ENCODE assay signal across 24 cellular contexts in genomic region chr6:168541307-168541706, GRCh38.
DNase-seq lines count a peak whose midpoint lies in the region; ATAC-seq, FAIRE-seq and TF ChIP-seq lines count a peak whose summit lies in the region.
"Had no signal": no experiment of that assay in that cellular context is flagged by ENCODE, and none has a peak within 500 bp of the region (broad histone marks: within the 10 kb centered on the region; RNA-seq: fewer than 3 reads in every experiment).

No MANE protein-coding gene starts in this region.

- H3K27ac Mint-ChIP-seq in T-helper 17 cell, result no peak overlapping the region
- H3K27ac Mint-ChIP-seq: activated CD4-positive, alpha-beta T cell treated with anti-CD3 and anti-CD28 coated beads, Interleukin-2, amount 10 ng/mL, durations not matched to agents 7 days and 5 days; activated CD8-positive, alpha-beta memory T cell treated with anti-CD3 and anti-CD28 coated beads, Interleukin-2, amount 10 ng/mL, durations not matched to agents 7 days and 5 days; activated T-cell treated with anti-CD3 and anti-CD28 coated beads, Interleukin-2, amount 50 U/mL, for 72 hours; CD4-positive, alpha-beta T cell; progenitor cell of endocrine pancreas; T-helper 2 cell treated with Interferon-gamma antibody and Interleukin-4, amounts not matched to agents 5 μg/mL and 100 μg/mL, for 36 hours had no signal

- H2BK5ac ChIP-seq in H1 (ENCODE audit: low read depth, low read length), result no peak overlapping the region

- H3K18ac ChIP-seq in H1 (ENCODE audit: extremely low read depth, low read length), result no peak overlapping the region; the same call in 1 of the 2 replicates

- H3K36me3 Mint-ChIP-seq in T-helper 17 cell (ENCODE audit: low read depth), result no peaks in the 10 kb centered on the region
- H3K36me3 Mint-ChIP-seq: activated CD8-positive, alpha-beta memory T cell treated with anti-CD3 and anti-CD28 coated beads, Interleukin-2, amount 10 ng/mL, durations not matched to agents 7 days and 5 days had no signal

- no peak overlapping the region for H3K9ac ChIP-seq in H1 (replicated peaks in 1 of 4; ENCODE audit: extremely low read depth in 1 of 4, low read depth in 3 of 4, low read length in 3 of 4)
- H3K9ac ChIP-seq in smooth muscle cell (ENCODE audit: low read depth), result no peak overlapping the region
- H3K9ac ChIP-seq: SK-N-SH had no signal

- no peak overlapping the region for H4K91ac ChIP-seq in H1 (replicated peaks; ENCODE audit: insufficient read length, low read length)

- H2BK15ac ChIP-seq in H1 (ENCODE audit: low read length), result no peak overlapping the region

- POLR2A ChIA-PET in H1 (lab: Charles Lee; ENCODE audit: partially characterized antibody), result interaction anchor here (1.0 kb wide), 1 partner anchor 10 kb away, joined by 3 read pairs; no protein-coding TSS in a partner anchor

- no peak for TF ChIP-seq POLR2A in H1 (IDR thresholded peaks at IDR 0.05; ENCODE audit: control extremely low read depth in 1 of 2, low read depth in 2 of 2, low read length in 2 of 2)

- TF ChIP-seq EP300 in H1 (IDR thresholded peaks at IDR 0.05; ENCODE audit: borderline replicate concordance in 1 of 2, low read depth in 2 of 2, low read length in 2 of 2), result no peak

- H2AK5ac ChIP-seq in H1 (ENCODE audit: low read depth, low read length), result no peak overlapping the region

- no peaks in the 10 kb centered on the region for H3K27me3 ChIP-seq in H1 (replicated peaks in 1 of 4; ENCODE audit: control insufficient read depth in 3 of 4, extremely low read depth in 1 of 4, insufficient read depth in 3 of 4, low read length in 3 of 4)
- H3K27me3 ChIP-seq in right atrium auricular region, result no peaks in the 10 kb centered on the region
- H3K27me3 ChIP-seq in smooth muscle cell (ENCODE audit: low read depth), result peaks cover 4% of the 10 kb centered on the region
- H3K27me3 ChIP-seq in WERI-Rb-1 (ENCODE audit: insufficient read depth, low read depth, severe bottlenecking), result no peaks in the 10 kb centered on the region

- H3F3A ChIP-seq in smooth muscle cell (ENCODE audit: low read depth), result no peaks in the 10 kb centered on the region

- no peak overlapping the region for H2BK120ac ChIP-seq in H1 (replicated peaks; ENCODE audit: low read depth, low read length)

- no peaks in the 10 kb centered on the region for H3K79me2 ChIP-seq in H1 (ENCODE audit: control insufficient read depth in 1 of 2, insufficient read depth in 2 of 2, low read length in 2 of 2)
- no peaks in the 10 kb centered on the region for H3K79me2 ChIP-seq in smooth muscle cell (ENCODE audit: low read depth)

- TF ChIP-seq RAD21 in H1 (IDR thresholded peaks at IDR 0.05 in 1 of 2, conservative IDR thresholded peaks at IDR 0.05 in 1 of 2; ENCODE audit: low read depth in 2 of 2, low read length in 2 of 2), result no peak

- H3K27me3 Mint-ChIP-seq in T-helper 17 cell, result peaks cover 51% of the 10 kb centered on the region
- H3K27me3 Mint-ChIP-seq: activated CD4-positive, alpha-beta T cell treated with anti-CD3 and anti-CD28 coated beads, Interleukin-2, amount 10 ng/mL, durations not matched to agents 7 days and 5 days had no signal

- TF ChIP-seq CTCF in H1 (IDR thresholded peaks at IDR 0.05; ENCODE audit: control extremely low read depth in 1 of 3, insufficient read depth in 1 of 3, low read depth in 1 of 3, low read length in 3 of 3) (no peak), right atrium auricular region (IDR thresholded peaks at IDR 0.05) (no peak), smooth muscle cell (IDR thresholded peaks at IDR 0.05; ENCODE audit: borderline replicate concordance, insufficient read depth, poor library complexity, severe bottlenecking) (no peak), WERI-Rb-1 (IDR thresholded peaks at IDR 0.05; ENCODE audit: low read depth, low read length) (no peak)

- H3K56ac ChIP-seq in H1 (replicated peaks; ENCODE audit: insufficient read length, low read depth, low read length), result no peak overlapping the region

- CTCF ChIA-PET in H1 (lab: Charles Lee; ENCODE audit: partially characterized antibody), result interaction anchor here (0.8 to 2.6 kb wide), 3 partner anchors 90 to 133 kb away, joined by 3 to 7 read pairs (median 3); no protein-coding TSS in a partner anchor

- H3K4me3 ChIP-seq in H1 (ENCODE audit: extremely low read depth in 1 of 4, insufficient read depth in 2 of 4, low read depth in 3 of 4, low read length in 4 of 4) (no peak overlapping the region), right atrium auricular region (no peak overlapping the region), smooth muscle cell (no peak overlapping the region), WERI-Rb-1 (ENCODE audit: low read depth, low read length) (no peak overlapping the region)

- H3K4ac ChIP-seq in H1 (replicated peaks; ENCODE audit: insufficient read length, low read depth, low read length), result no peak overlapping the region

- H3K36me3 ChIP-seq in H1 (ENCODE audit: control insufficient read depth in 2 of 4, insufficient read depth in 4 of 4, low read length in 3 of 4) (no peaks in the 10 kb centered on the region), right atrium auricular region (no peaks in the 10 kb centered on the region), smooth muscle cell (ENCODE audit: low read depth) (no peaks in the 10 kb centered on the region), WERI-Rb-1 (no peaks in the 10 kb centered on the region)

- H2AFZ ChIP-seq in H1 (ENCODE audit: low read length), result no peak overlapping the region
- H2AFZ ChIP-seq in smooth muscle cell (ENCODE audit: low read depth), result no peak overlapping the region

- H3K14ac ChIP-seq in H1 (ENCODE audit: insufficient read length), result no peak overlapping the region

- no peak overlapping the region for H3K4me3 Mint-ChIP-seq in T-helper 17 cell
- H3K4me3 Mint-ChIP-seq: activated CD4-positive, alpha-beta T cell treated with anti-CD3 and anti-CD28 coated beads, Interleukin-2, amount 10 ng/mL, durations not matched to agents 7 days and 5 days; activated CD8-positive, alpha-beta memory T cell treated with anti-CD3 and anti-CD28 coated beads, Interleukin-2, amount 10 ng/mL, durations not matched to agents 7 days and 5 days; activated T-cell treated with anti-CD3 and anti-CD28 coated beads, Interleukin-2, amount 50 U/mL, for 72 hours; CD4-positive, alpha-beta T cell; T-helper 2 cell treated with Interferon-gamma antibody and Interleukin-4, amounts not matched to agents 5 μg/mL and 100 μg/mL, for 36 hours had no signal

- no peaks in the 10 kb centered on the region; the same call in 1 of the 2 replicates for H3K23me2 ChIP-seq in H1 (ENCODE audit: low read depth, low read length)

- WGBS in H1 (ENCODE audit: extremely low coverage in 1 of 2, insufficient coverage in 1 of 2, insufficient read length in 1 of 2, insufficient replicate concordance in 2 of 2, low coverage in 1 of 2, low lambda C conversion rate in 2 of 2, missing lambda C conversion rate in 1 of 2), 2 experiments, result 79% methylated on average over 4 of the region's 4 CpGs; no CpG with 5 or more reads in 1 of the 2 experiments
- 38% methylated on average over 4 of the region's 4 CpGs for WGBS in smooth muscle cell (ENCODE audit: low lambda C conversion rate)

- ATAC-seq in T-helper 17 cell, result no peak
- ATAC-seq in HG02884 (IDR thresholded peaks at IDR 0.05; ENCODE audit: unreplicated experiment), result no peak
- ATAC-seq: activated CD8-positive, alpha-beta memory T cell treated with anti-CD3 and anti-CD28 coated beads, Interleukin-2, amount 10 ng/mL, durations not matched to agents 7 days and 5 days; activated T-cell treated with anti-CD3 and anti-CD28 coated beads, Interleukin-2, amount 50 U/mL, for 72 hours; HCT116 had no signal

- no peak overlapping the region for H4K8ac ChIP-seq in H1 (ENCODE audit: extremely low read depth, insufficient read depth, low read length)

- no peaks in the 10 kb centered on the region for H3K9me3 ChIP-seq in H1 (ENCODE audit: insufficient read depth in 2 of 2, low read depth in 1 of 2, low read length in 1 of 2)
- H3K9me3 ChIP-seq in right atrium auricular region, result no peaks in the 10 kb centered on the region
- H3K9me3 ChIP-seq in smooth muscle cell (replicated peaks; ENCODE audit: low read depth), result no peaks in the 10 kb centered on the region
- H3K9me3 ChIP-seq in T-helper 17 cell (ENCODE audit: control insufficient read depth, low read length, poor library complexity, severe bottlenecking), result no peaks in the 10 kb centered on the region
- no peaks in the 10 kb centered on the region for H3K9me3 ChIP-seq in WERI-Rb-1 (ENCODE audit: severe bottlenecking)
- H3K9me3 ChIP-seq: SK-N-SH had no signal

- H2BK20ac ChIP-seq in H1 (ENCODE audit: low read length), result no peak overlapping the region

- no peaks in the 10 kb centered on the region for H3K79me1 ChIP-seq in H1 (ENCODE audit: low read depth, low read length)

- peak overlapping the region; percentile 38 to 59; a peak in 3 of 4 replicates for H3K4me2 ChIP-seq in H1 (ENCODE audit: insufficient read depth in 1 of 2, low read depth in 2 of 2, low read length in 2 of 2)
- peak overlapping the region; percentile 38 for H3K4me2 ChIP-seq in smooth muscle cell
- H3K4me2 ChIP-seq: SK-N-SH had no signal

- DNase-seq in ELF-1 (ENCODE audit: low read depth, low spot score), result peak; percentile 18
- no peak for DNase-seq in H1 (ENCODE audit: low read depth in 1 of 2, low spot score in 2 of 2)
- DNase-seq in right atrium auricular region (ENCODE audit: low spot score), result peak; percentile 36
- DNase-seq in smooth muscle cell (lab: John Stamatoyannopoulos, UW; ENCODE audit: unreplicated experiment), result no peak
- DNase-seq in T-helper 17 cell, result no peak
- DNase-seq in WERI-Rb-1, result no peak
- DNase-seq in GF-D8 (lab: John Stamatoyannopoulos, UW), result no peak
- DNase-seq: 8988T; activated CD4-positive, alpha-beta T cell treated with anti-CD3 and anti-CD28 coated beads, Interleukin-2, amount 10 ng/mL, durations not matched to agents 7 days and 5 days; activated CD8-positive, alpha-beta memory T cell treated with anti-CD3 and anti-CD28 coated beads, Interleukin-2, amount 10 ng/mL, durations not matched to agents 7 days and 5 days; activated naive CD4-positive, alpha-beta T cell treated with Interleukin-2 at 50 U/mL for 16 hours; activated T-cell treated with anti-CD3 and anti-CD28 coated beads, Interleukin-2, amount 50 U/mL, for 72 hours; CD4-positive, alpha-beta T cell; dermis blood vessel endothelial cell; EL; islet precursor cell; NCI-H1048; NCI-H1694 treated with DMSO at 0.1 percent for 48 hours; SK-N-SH had no signal

- peaks cover 2% of the 10 kb centered on the region for H3K4me1 Mint-ChIP-seq in T-helper 17 cell
- H3K4me1 Mint-ChIP-seq: activated CD4-positive, alpha-beta T cell treated with anti-CD3 and anti-CD28 coated beads, Interleukin-2, amount 10 ng/mL, durations not matched to agents 7 days and 5 days; activated CD8-positive, alpha-beta memory T cell treated with anti-CD3 and anti-CD28 coated beads, Interleukin-2, amount 10 ng/mL, durations not matched to agents 7 days and 5 days had no signal

- no peak overlapping the region for H4K5ac ChIP-seq in H1 (ENCODE audit: insufficient read length, low read depth, low read length)

- H3K4me1 ChIP-seq in H1 (replicated peaks in 1 of 4; ENCODE audit: control insufficient read depth in 3 of 4, insufficient read depth in 4 of 4, low read length in 3 of 4) (peaks cover 9 to 36% (median 19%) of the 10 kb centered on the region in 4 experiments), right atrium auricular region (peaks cover 0 to 33% of the 10 kb centered on the region in 2 donors), smooth muscle cell (ENCODE audit: low read depth) (peaks cover 25% of the 10 kb centered on the region)

- FAIRE-seq in H1 (lab: Jason Lieb, UNC), result no peak

- H4K20me1 ChIP-seq in H1 (replicated peaks in 1 of 2; ENCODE audit: control insufficient read depth in 1 of 2, insufficient read depth in 2 of 2, low read length in 2 of 2) (no peaks in the 10 kb centered on the region), smooth muscle cell (ENCODE audit: low read depth) (no peaks in the 10 kb centered on the region)

- H3K27ac ChIP-seq in H1 (ENCODE audit: low read depth, low read length) (no peak overlapping the region), right atrium auricular region (peak overlapping the region; percentile 32 to 71), smooth muscle cell (ENCODE audit: low read depth) (peak overlapping the region; percentile 30), WERI-Rb-1 (no peak overlapping the region)
- H3K27ac ChIP-seq: VCaP had no signal

- H2BK12ac ChIP-seq in H1 (ENCODE audit: low read depth, low read length), result no peak overlapping the region

- H3K23ac ChIP-seq in H1 (ENCODE audit: insufficient read length), result no peak overlapping the region

Comparison
In these comparisons a context has a peak if more than half of its experiments do, and no peak if none do; other contexts are left out.
1. DNase-seq: peak in ELF-1 (single experiment) and right atrium auricular region (single experiment); none in H1 (0 of 2), smooth muscle cell (single experiment), T-helper 17 cell (0 of 3), WERI-Rb-1 (single experiment) and GF-D8 (single experiment).
2. H3K27ac ChIP-seq: peak in right atrium auricular region (2 of 2) and smooth muscle cell (single experiment); none in H1 (single experiment) and WERI-Rb-1 (single experiment).